Comparison of ENCODE assay signal across 8 cellular contexts in genomic region chr20:37627060-37627766, GRCh38.
DNase-seq lines count a peak whose midpoint lies in the region; ATAC-seq and TF ChIP-seq lines count a peak whose summit lies in the region.

No MANE protein-coding gene starts in this region.

- no peak overlapping the region for H3K4me3 Mint-ChIP-seq in mesothelial cell of epicardium

- no peak overlapping the region for H3K27ac Mint-ChIP-seq in mesothelial cell of epicardium

- peaks cover 6% of the 10 kb centered on the region for H3K4me1 Mint-ChIP-seq in mesothelial cell of epicardium

- no peaks in the 10 kb centered on the region for H3K36me3 ChIP-seq in transverse colon

- TF ChIP-seq POLR2A in transverse colon (IDR thresholded peaks at IDR 0.05) = no peak

- WGBS in transverse colon (ENCODE audit: low coverage in 1 of 2), 2 donors = 36 to 48% methylated on average over 4 to 15 of the region's 15 CpGs

- H3K27ac ChIP-seq in transverse colon = no peak overlapping the region

- no peaks in the 10 kb centered on the region for H3K9me3 Mint-ChIP-seq in mesothelial cell of epicardium

- intact Hi-C loops in transverse colon (cut with DNase I; ENCODE audit: low total_unique reads) = no loop called here

- no peak overlapping the region for H3K4me3 ChIP-seq in transverse colon

- in situ Hi-C loops in transverse colon (cut with MboI; ENCODE audit: low pct_ligation_motif_present in 1 of 4, low pct_unique_long_range_greater_than_20kb in 1 of 4, low sequenced_read_pairs in 3 of 4) = no loop called here

- H3K9me3 ChIP-seq in transverse colon = no peaks in the 10 kb centered on the region

- H3K27me3 Mint-ChIP-seq in mesothelial cell of epicardium (ENCODE audit: low read depth) = peaks cover 70% of the 10 kb centered on the region

- TF ChIP-seq CTCF in mesothelial cell of epicardium (IDR thresholded peaks at IDR 0.05; ENCODE audit: unreplicated experiment) (no peak), transverse colon (IDR thresholded peaks at IDR 0.05) (no peak)

- DNase-seq in NOMO-1 treated with DMSO at 0.1 percent for 48 hours (lab: John Stamatoyannopoulos, UW; ENCODE audit: unreplicated experiment) (peak; percentile 23), NOMO-1 treated with dmso at 0.1 percent for 144 hours (lab: John Stamatoyannopoulos, UW; ENCODE audit: unreplicated experiment) (no peak), cerebellar cortex (ENCODE audit: low spot score) (peak; percentile 18), mesothelial cell of epicardium (ENCODE audit: low spot score in 2 of 2, unreplicated experiment in 2 of 2) (peak; percentile 59 to 86), transverse colon (no peak)

- no peaks in the 10 kb centered on the region for H3K36me3 Mint-ChIP-seq in mesothelial cell of epicardium

- ATAC-seq in HG03097 (IDR thresholded peaks at IDR 0.05; ENCODE audit: low FRiP score, unreplicated experiment) (no peak), HG03439 (IDR thresholded peaks at IDR 0.05; ENCODE audit: unreplicated experiment) (no peak)

- H3K27me3 ChIP-seq in transverse colon = peaks cover 40% of the 10 kb centered on the region

- no peaks in the 10 kb centered on the region for H3K4me1 ChIP-seq in transverse colon

- no peak for TF ChIP-seq EP300 in transverse colon (IDR thresholded peaks at IDR 0.05; ENCODE audit: low read depth)

TF ChIP-seq in PFSK-1, 5 proteins besides CTCF, POLR2A, EP300 and RAD21:
- peak; percentile 99 for TF ChIP-seq SIN3A (IDR thresholded peaks at IDR 0.05; ENCODE audit: borderline replicate concordance, insufficient read depth, low read length)
- no peak for TF ChIP-seq POLR2AphosphoS5 (IDR thresholded peaks at IDR 0.05; ENCODE audit: low read depth, low read length)
- TF ChIP-seq REST (IDR thresholded peaks at IDR 0.05; ENCODE audit: insufficient read depth in 1 of 2, low read depth in 2 of 2, low read length in 2 of 2) = peak; percentile 97 to 99

Comparison
In these comparisons a context has a peak if more than half of its experiments do, and no peak if none do; other contexts are left out.
1. DNase-seq: peak in NOMO-1 treated with DMSO at 0.1 percent for 48 hours (single experiment), cerebellar cortex (single experiment) and mesothelial cell of epicardium (2 of 2); none in NOMO-1 treated with dmso at 0.1 percent for 144 hours (single experiment) and transverse colon (single experiment).